Comparison of ENCODE assay signal across 21 cellular contexts in the genomic region with DNA sequence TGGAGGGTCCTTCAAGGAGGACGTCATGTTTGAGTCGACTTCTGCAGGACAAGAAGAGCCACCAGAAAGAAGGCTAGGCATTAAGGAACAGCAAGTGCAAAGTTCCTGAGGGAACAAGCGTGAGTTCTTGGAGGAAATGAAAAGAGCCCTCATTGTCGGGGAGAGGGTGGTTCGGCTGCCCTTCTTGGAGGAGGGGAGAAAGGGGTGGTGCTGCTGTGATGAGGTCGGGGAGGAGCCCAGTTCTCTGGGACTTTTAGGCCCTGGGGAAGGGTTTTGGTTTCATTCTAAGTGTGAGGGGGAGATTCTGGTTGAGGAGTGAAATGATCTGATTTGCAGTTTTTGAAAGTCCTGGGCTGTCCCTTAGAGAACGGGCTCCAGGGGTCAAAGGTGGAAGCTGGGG.
DNase-seq lines count a peak whose midpoint lies in the region; ATAC-seq and FAIRE-seq lines count a peak whose summit lies in the region.
"Had no signal": no experiment of that assay in that cellular context is flagged by ENCODE, and none has a peak within 500 bp of the region (broad histone marks: within the 10 kb centered on the region; RNA-seq: fewer than 3 reads in every experiment).

No MANE protein-coding gene starts in this region.

- no peak for ATAC-seq in HG03565 (IDR thresholded peaks at IDR 0.05; ENCODE audit: unreplicated experiment)
- ATAC-seq: Right ventricle myocardium inferior had no signal

- FAIRE-seq in GM18507 (lab: Jason Lieb, UNC), result peak; percentile 29
- FAIRE-seq: A204.1, D721Med, RCC 7860 had no signal

- DNase-seq in CD1c-positive myeloid dendritic cell (ENCODE audit: extremely low spot score) (peak; percentile 50), GM18507 (ENCODE audit: extremely low spot score, insufficient read length, low read depth) (no peak), RPMI8226 (peak; percentile 43), epidermal melanocyte (ENCODE audit: insufficient read length, low spot score) (peak; percentile 66), GM19240 (ENCODE audit: insufficient read length, low spot score) (no peak), NCI-H774 (lab: John Stamatoyannopoulos, UW) (no peak)
- DNase-seq: DMS53; GDM1; NCI-H1092 treated with DMSO at 0.1 percent for 48 hours; NCI-H1436 treated with DMSO at 0.1 percent for 48 hours; NCI-H1930; NCI-H2227 treated with DMSO at 0.1 percent for 48 hours; NCI-H510A treated with DMSO at 0.1 percent for 48 hours; NCI-H748 treated with DMSO at 0.1 percent for 48 hours; NK-92 treated with Interleukin-12 subunit alpha and Interleukin-12 subunit beta, amount 100 ng/mL, for 24 hours; T-helper 2 cell had no signal

Comparison
In these comparisons a context has a peak if more than half of its experiments do, and no peak if none do; other contexts are left out.
1. DNase-seq: peak in CD1c-positive myeloid dendritic cell (single experiment), RPMI8226 (single experiment) and epidermal melanocyte (single experiment); none in GM18507 (single experiment), GM19240 (single experiment) and NCI-H774 (single experiment).